In genomic region chr3:170355738-170356595, GRCh38 we compare ENCODE assay signal across 1 cellular context.
TF ChIP-seq lines count a peak whose summit lies in the region.

No MANE protein-coding gene starts in this region.

TF ChIP-seq in GM12878, 131 proteins besides CTCF, POLR2A, EP300 and RAD21 (continued from another document):
- peak; percentile 48; the same call in 1 of the 2 replicates for TF ChIP-seq CREM (IDR thresholded peaks at IDR 0.05; ENCODE audit: low read depth)
- TF ChIP-seq EGR1 (IDR thresholded peaks at IDR 0.05; ENCODE audit: borderline replicate concordance in 1 of 2, low read depth in 2 of 2, low read length in 2 of 2), result no peak
- TF ChIP-seq IRF3 (IDR thresholded peaks at IDR 0.05), result no peak
- peak; percentile 67 for TF ChIP-seq ATF2 (IDR thresholded peaks at IDR 0.05; ENCODE audit: low read length)
- TF ChIP-seq BCL3 (IDR thresholded peaks at IDR 0.05; ENCODE audit: borderline replicate concordance, insufficient read depth, low read depth, low read length, poor library complexity, severe bottlenecking), result peak; percentile 91
- peak; percentile 16; the same call in 1 of the 2 replicates for TF ChIP-seq JUNB (IDR thresholded peaks at IDR 0.05)
- TF ChIP-seq ZBTB4 (CRISPR knock-in tag; IDR thresholded peaks at IDR 0.05), result no peak
- 0 out of 2 replicates have a peak, but pooled peaks have one; percentile 20 for TF ChIP-seq TCF3 (IDR thresholded peaks at IDR 0.05; ENCODE audit: borderline replicate concordance, insufficient read depth, low read depth, low read length)
- peak; percentile 93 for TF ChIP-seq RELA (IDR thresholded peaks at IDR 0.05; ENCODE audit: borderline replicate concordance, partially characterized antibody)
- TF ChIP-seq SREBF1 (IDR thresholded peaks at IDR 0.05; ENCODE audit: low read length), result no peak; the same call in 1 of the 2 replicates
- TF ChIP-seq TBL1XR1 (IDR thresholded peaks at IDR 0.05; ENCODE audit: low read depth, low read length), result peak; percentile 26; the same call in 1 of the 2 replicates
- TF ChIP-seq IRF4 (IDR thresholded peaks at IDR 0.05; ENCODE audit: low read depth, low read length), result peak; percentile 83
- TF ChIP-seq PAX5 (IDR thresholded peaks at IDR 0.05; ENCODE audit: borderline replicate concordance, low read depth, low read length), result peak; percentile 44; the same call in 1 of the 2 replicates
- peak; percentile 39; the same call in 1 of the 2 replicates for TF ChIP-seq CREB1 (IDR thresholded peaks at IDR 0.05; ENCODE audit: low read depth)
- peak; percentile 95 for TF ChIP-seq RELB (IDR thresholded peaks at IDR 0.05; ENCODE audit: low read depth)
- TF ChIP-seq SMAD1 (IDR thresholded peaks at IDR 0.05; ENCODE audit: low read depth, partially characterized antibody), result peak; percentile 27
- TF ChIP-seq MLLT1 (IDR thresholded peaks at IDR 0.05), result peak; percentile 81
- TF ChIP-seq TCF12 (IDR thresholded peaks at IDR 0.05; ENCODE audit: low read depth, low read length), result peak; percentile 72
- TF ChIP-seq MEF2A (IDR thresholded peaks at IDR 0.05; ENCODE audit: insufficient read depth, low read depth, low read length), result peak; percentile 7; the same call in 1 of the 2 replicates
- peak; percentile 66 for TF ChIP-seq NFIC (IDR thresholded peaks at IDR 0.05; ENCODE audit: low read depth, low read length)
- peak; percentile 93; the same call in 2 of the 3 replicates for TF ChIP-seq POU2F2 (IDR thresholded peaks at IDR 0.05; ENCODE audit: borderline replicate concordance, low read depth, low read length)
- peak; percentile 92 for TF ChIP-seq SPI1 (IDR thresholded peaks at IDR 0.05; ENCODE audit: borderline replicate concordance, insufficient read depth, low read depth, low read length)
- peak; percentile 88 for TF ChIP-seq NBN (IDR thresholded peaks at IDR 0.05)
- TF ChIP-seq KDM1A (IDR thresholded peaks at IDR 0.05; ENCODE audit: borderline replicate concordance), result no peak
- peak; percentile 80 to 87 for TF ChIP-seq IKZF2 (IDR thresholded peaks at IDR 0.05)
- no peak for TF ChIP-seq NKRF (conservative IDR thresholded peaks at IDR 0.05)
- no peak for TF ChIP-seq ZNF687 (IDR thresholded peaks at IDR 0.05)
- peak; percentile 5; the same call in 1 of the 2 replicates for TF ChIP-seq PKNOX1 (IDR thresholded peaks at IDR 0.05)
- no peak for TF ChIP-seq TCF7 (IDR thresholded peaks at IDR 0.05; ENCODE audit: borderline replicate concordance)
- no peak for TF ChIP-seq HCFC1 (IDR thresholded peaks at IDR 0.05; ENCODE audit: low read length)
- 0 out of 2 replicates have a peak, but pooled peaks have one; percentile 30 for TF ChIP-seq BMI1 (IDR thresholded peaks at IDR 0.05; ENCODE audit: borderline replicate concordance)
- peak; percentile 57 for TF ChIP-seq DPF2 (IDR thresholded peaks at IDR 0.05)
- no peak; the same call in 1 of the 2 replicates for TF ChIP-seq ZNF207 (IDR thresholded peaks at IDR 0.05; ENCODE audit: borderline replicate concordance)
- TF ChIP-seq MTA2 (IDR thresholded peaks at IDR 0.05; ENCODE audit: low read depth), result peak; percentile 41
- TF ChIP-seq BCL11A (IDR thresholded peaks at IDR 0.05; ENCODE audit: low read depth, low read length), result peak; percentile 52
- peak; percentile 61 for TF ChIP-seq FOXM1 (IDR thresholded peaks at IDR 0.05; ENCODE audit: low read depth, low read length)
- TF ChIP-seq NR2F1 (conservative IDR thresholded peaks at IDR 0.05), result 0 out of 2 replicates have a peak, but pooled peaks have one; percentile 9
- TF ChIP-seq ZNF24 (IDR thresholded peaks at IDR 0.05), result no peak
- peak; percentile 51; the same call in 1 of the 2 replicates for TF ChIP-seq ATF7 (IDR thresholded peaks at IDR 0.05; ENCODE audit: low read depth)
- TF ChIP-seq CBFB (IDR thresholded peaks at IDR 0.05; ENCODE audit: low read depth), result 0 out of 2 replicates have a peak, but pooled peaks have one; percentile 44
- peak; percentile 40; the same call in 1 of the 2 replicates for TF ChIP-seq EED (IDR thresholded peaks at IDR 0.05; ENCODE audit: low read depth)
